In genomic region chr15:88872706-88873105, GRCh38 we compare ENCODE assay signal across 21 cellular contexts.
"Had no signal": no experiment of that assay in that cellular context is flagged by ENCODE, and none has a peak within 500 bp of the region (broad histone marks: within the 10 kb centered on the region; RNA-seq: fewer than 3 reads in every experiment).

No MANE protein-coding gene starts in this region.

- H3K4me1 ChIP-seq: esophagus squamous epithelium, neural progenitor cell, prostate gland, right atrium auricular region, stomach, thyroid gland, upper lobe of left lung had no signal

- H3K4me2 ChIP-seq: neural progenitor cell had no signal

- H3K4me3 ChIP-seq: coronary artery, esophagus squamous epithelium, lung, mucosa of descending colon, neural progenitor cell, prostate gland, right atrium auricular region, stomach, thyroid gland, upper lobe of left lung had no signal

- H2AFZ ChIP-seq: neural progenitor cell had no signal

- H3K27me3 ChIP-seq: neural progenitor cell, right atrium auricular region, thyroid gland, upper lobe of left lung had no signal

- H3K36me3 ChIP-seq: esophagus squamous epithelium, neural progenitor cell, prostate gland, right atrium auricular region, thyroid gland had no signal

- ATAC-seq: left lobe of liver; mucosa of descending colon; sciatic nerve; stimulated activated effector memory CD8-positive, alpha-beta T cell treated with anti-CD3 and anti-CD28 coated beads, Interleukin-12 subunit alpha, Interleukin-12 subunit beta, amount 100 ng/mL, for 72 hours had no signal

- H3K9ac ChIP-seq: neural progenitor cell had no signal

- DNase-seq: dermis blood vessel endothelial cell; effector memory CD4-positive, alpha-beta T cell; erythroblast; esophagus squamous epithelium; mucosa of descending colon; naive B cell; nucleus accumbens; stimulated activated CD4-positive, alpha-beta T cell treated with anti-CD3 and anti-CD28 coated beads, Interleukin-2, amount 100 ng/mL, for 24 hours; stimulated activated CD4-positive, alpha-beta T cell treated with anti-CD3 and anti-CD28 coated beads, Interleukin-4, amount 100 ng/mL, for 24 hours; stimulated activated naive CD4-positive, alpha-beta T cell treated with Interleukin-2 at 50 U/mL for 16 hours; stomach; thyroid gland had no signal

- H3K9me3 ChIP-seq: esophagus squamous epithelium, mucosa of descending colon, prostate gland, right atrium auricular region, stomach, thyroid gland, upper lobe of left lung had no signal

- H3K27ac ChIP-seq: coronary artery, esophagus squamous epithelium, neural progenitor cell, prostate gland, right atrium auricular region, stomach, thyroid gland, upper lobe of left lung had no signal
